In the genomic region with DNA sequence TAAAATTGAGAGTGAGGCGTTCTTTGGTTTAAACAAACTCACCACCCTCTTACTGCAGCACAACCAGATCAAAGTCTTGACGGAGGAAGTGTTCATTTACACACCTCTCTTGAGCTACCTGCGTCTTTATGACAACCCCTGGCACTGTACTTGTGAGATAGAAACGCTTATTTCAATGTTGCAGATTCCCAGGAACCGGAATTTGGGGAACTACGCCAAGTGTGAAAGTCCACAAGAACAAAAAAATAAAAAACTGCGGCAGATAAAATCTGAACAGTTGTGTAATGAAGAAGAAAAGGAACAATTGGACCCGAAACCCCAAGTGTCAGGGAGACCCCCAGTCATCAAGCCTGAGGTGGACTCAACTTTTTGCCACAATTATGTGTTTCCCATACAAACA, we compare ENCODE assay signal across 18 cellular contexts. TPM values are rescaled to one million over a fixed set of nuclear protein-coding genes. Genes with fewer than 3 reads are reported as not detected.
DNase-seq lines count a peak whose midpoint lies in the region; ATAC-seq and TF ChIP-seq lines count a peak whose summit lies in the region.
"Had no signal": no experiment of that assay in that cellular context is flagged by ENCODE, and none has a peak within 500 bp of the region (broad histone marks: within the 10 kb centered on the region; RNA-seq: fewer than 3 reads in every experiment).

No MANE protein-coding gene starts in this region.

- DNase-seq in endothelial cell (ENCODE audit: low spot score) (no peak), mesenchymal stem cell (no peak), suprapubic skin (ENCODE audit: low spot score in 2 of 2) (no peak), HuH-7.5 (ENCODE audit: low spot score) (no peak)
- DNase-seq in activated CD4-positive, CD25-positive, alpha-beta regulatory T cell (lab: John Stamatoyannopoulos, UW), result no peak
- DNase-seq: activated CD4-positive, alpha-beta T cell treated with anti-CD3 and anti-CD28 coated beads for 1 hour; activated T-cell treated with anti-CD3 and anti-CD28 coated beads, Interleukin-2, amount 50 U/mL, for 1 hour; dermis blood vessel endothelial cell; kidney glomerular epithelial cell; NCI-H1436; NCI-H510A; OCI-M1; T-helper 1 cell had no signal

- H3K9ac ChIP-seq in HUES64 (ENCODE audit: low read depth, low read length) (peak overlapping the region; percentile 62; the same call in 1 of the 2 replicates), mesenchymal stem cell (ENCODE audit: low read length) (peak overlapping the region; percentile 84)

- peak overlapping the region in 1 of 2 experiments; percentile 38 for H3K18ac ChIP-seq in mesenchymal stem cell (ENCODE audit: low read depth in 1 of 2, low read length in 2 of 2)

- H3K4me3 Mint-ChIP-seq in endothelial cell (ENCODE audit: unreplicated experiment), result no peak overlapping the region

- no peak overlapping the region for H3K23ac ChIP-seq in mesenchymal stem cell (ENCODE audit: low read length in 2 of 2)

- H3K27me3 ChIP-seq in HUES64 (ENCODE audit: insufficient read depth, low read length) (no peaks in the 10 kb centered on the region), mesenchymal stem cell (ENCODE audit: control insufficient read depth in 1 of 2, insufficient read depth in 1 of 2, low read length in 2 of 2) (no peaks in the 10 kb centered on the region), suprapubic skin (no peaks in the 10 kb centered on the region)
- H3K27me3 ChIP-seq: BE2C had no signal

- H3K14ac ChIP-seq in mesenchymal stem cell (ENCODE audit: low read length in 2 of 2), result no peak overlapping the region

- H3K9me3 ChIP-seq in HUES64 (ENCODE audit: insufficient read depth, low read depth, low read length), result no peaks in the 10 kb centered on the region
- no peaks in the 10 kb centered on the region for H3K9me3 ChIP-seq in mesenchymal stem cell (ENCODE audit: control insufficient read depth, low read length)
- no peaks in the 10 kb centered on the region for H3K9me3 ChIP-seq in suprapubic skin
- H3K9me3 ChIP-seq: BE2C had no signal

- H3K27ac ChIP-seq in HUES64 (ENCODE audit: low read depth, low read length) (peak overlapping the region; percentile 96), mesenchymal stem cell (ENCODE audit: low read length, poor library complexity, severe bottlenecking) (no peak overlapping the region), suprapubic skin (peak overlapping the region; percentile 31)

- H2AK5ac ChIP-seq in mesenchymal stem cell (ENCODE audit: low read length, severe bottlenecking), result no peak overlapping the region

- H4K91ac ChIP-seq in mesenchymal stem cell (ENCODE audit: low read length), result no peak overlapping the region

- no peaks in the 10 kb centered on the region for H3K36me3 ChIP-seq in HUES64 (ENCODE audit: insufficient read depth, low read length)
- peaks cover 0 to 7% of the 10 kb centered on the region in 2 experiments for H3K36me3 ChIP-seq in mesenchymal stem cell (ENCODE audit: control insufficient read depth in 1 of 2, insufficient read depth in 2 of 2, low read depth in 1 of 2, low read length in 2 of 2)
- H3K36me3 ChIP-seq in suprapubic skin, result no peaks in the 10 kb centered on the region
- H3K36me3 ChIP-seq: BE2C had no signal

- ATAC-seq in GM21367 (IDR thresholded peaks at IDR 0.05; ENCODE audit: unreplicated experiment) (no peak), HG03460 (IDR thresholded peaks at IDR 0.05; ENCODE audit: unreplicated experiment) (no peak)

- WGBS in HUES64, result 67% methylated on average over 8 of the region's 8 CpGs
- WGBS in mesenchymal stem cell, result 92% methylated on average over 8 of the region's 8 CpGs
- WGBS in suprapubic skin, result 67% methylated on average over 8 of the region's 8 CpGs

- no peak overlapping the region for H3K4me2 ChIP-seq in mesenchymal stem cell (ENCODE audit: low read length, poor library complexity, severe bottlenecking)

- peaks cover 35% of the 10 kb centered on the region for H3K4me1 Mint-ChIP-seq in endothelial cell (ENCODE audit: unreplicated experiment)

- TF ChIP-seq POLR2A in suprapubic skin (IDR thresholded peaks at IDR 0.05), result no peak

- no peaks in the 10 kb centered on the region for H3K79me1 ChIP-seq in mesenchymal stem cell (replicated peaks; ENCODE audit: low read length, poor library complexity, severe bottlenecking)

- H3K4me1 ChIP-seq in HUES64 (ENCODE audit: insufficient read depth, low read length) (peaks cover 62% of the 10 kb centered on the region), mesenchymal stem cell (ENCODE audit: control insufficient read depth, insufficient read depth, low read depth, low read length) (peaks cover 4% of the 10 kb centered on the region), suprapubic skin (peaks cover 6% of the 10 kb centered on the region)

- H2AFZ ChIP-seq in mesenchymal stem cell (ENCODE audit: low read depth, low read length), result peak overlapping the region; percentile 15

- no peak overlapping the region for H2BK15ac ChIP-seq in mesenchymal stem cell (ENCODE audit: low read depth, poor library complexity, severe bottlenecking)

- H2BK12ac ChIP-seq in mesenchymal stem cell (ENCODE audit: low read length in 2 of 2), result no peak overlapping the region

- no peaks in the 10 kb centered on the region for H3K9me3 Mint-ChIP-seq in endothelial cell (ENCODE audit: unreplicated experiment)
- H3K9me3 Mint-ChIP-seq: nephron progenitor cell had no signal

- H3K36me3 Mint-ChIP-seq in endothelial cell (ENCODE audit: low read depth, unreplicated experiment), result no peaks in the 10 kb centered on the region

- no peak overlapping the region for H2BK5ac ChIP-seq in mesenchymal stem cell (ENCODE audit: low read depth, low read length, poor library complexity, severe bottlenecking)

- H3K27me3 Mint-ChIP-seq in endothelial cell (ENCODE audit: unreplicated experiment), result no peaks in the 10 kb centered on the region

- H3K27ac Mint-ChIP-seq in endothelial cell (ENCODE audit: unreplicated experiment), result peak overlapping the region; percentile 91

- H2BK120ac ChIP-seq in mesenchymal stem cell (ENCODE audit: low read depth, low read length), result no peak overlapping the region

- H3K4me3 ChIP-seq in HUES64 (ENCODE audit: low read length) (peak overlapping the region; percentile 17; the same call in 1 of the 2 replicates), mesenchymal stem cell (ENCODE audit: insufficient read depth in 1 of 2, low read depth in 1 of 2, low read length in 2 of 2) (peak overlapping the region in 1 of 2 experiments; percentile 70), suprapubic skin (no peak overlapping the region)

- H3K4ac ChIP-seq in mesenchymal stem cell (ENCODE audit: low read depth in 1 of 2, low read length in 2 of 2), result peak overlapping the region in 1 of 2 experiments; percentile 63

- no peak for TF ChIP-seq CTCF in endothelial cell (IDR thresholded peaks at IDR 0.05; ENCODE audit: unreplicated experiment)
- no peak for TF ChIP-seq CTCF in suprapubic skin (IDR thresholded peaks at IDR 0.05)

- H4K8ac ChIP-seq in mesenchymal stem cell (ENCODE audit: low read length), result peak overlapping the region; percentile 70

- TF ChIP-seq EP300 in suprapubic skin (IDR thresholded peaks at IDR 0.05), result no peak

RNA-seq across cellular contexts. Expression of a gene that starts 21.5 kb away (rescaled TPM):
- polyA plus RNA-seq in HUES64 (2013, experiment 1 of 2), result 9.5 TPM
- 15.4 TPM for polyA plus RNA-seq in HUES64 (2013, experiment 2 of 2)
- total RNA-seq in endothelial cell (ENCODE audit: unreplicated experiment) (0.92 TPM), suprapubic skin (1 to 10 TPM; 1.1 to 4.5 (median 3.1) TPM)
- polyA plus RNA-seq in mesenchymal stem cell (2013, experiment 1 of 2), result 17.6 TPM
- 18.7 TPM for polyA plus RNA-seq in mesenchymal stem cell (2013, experiment 2 of 2)
